In the genomic region with DNA sequence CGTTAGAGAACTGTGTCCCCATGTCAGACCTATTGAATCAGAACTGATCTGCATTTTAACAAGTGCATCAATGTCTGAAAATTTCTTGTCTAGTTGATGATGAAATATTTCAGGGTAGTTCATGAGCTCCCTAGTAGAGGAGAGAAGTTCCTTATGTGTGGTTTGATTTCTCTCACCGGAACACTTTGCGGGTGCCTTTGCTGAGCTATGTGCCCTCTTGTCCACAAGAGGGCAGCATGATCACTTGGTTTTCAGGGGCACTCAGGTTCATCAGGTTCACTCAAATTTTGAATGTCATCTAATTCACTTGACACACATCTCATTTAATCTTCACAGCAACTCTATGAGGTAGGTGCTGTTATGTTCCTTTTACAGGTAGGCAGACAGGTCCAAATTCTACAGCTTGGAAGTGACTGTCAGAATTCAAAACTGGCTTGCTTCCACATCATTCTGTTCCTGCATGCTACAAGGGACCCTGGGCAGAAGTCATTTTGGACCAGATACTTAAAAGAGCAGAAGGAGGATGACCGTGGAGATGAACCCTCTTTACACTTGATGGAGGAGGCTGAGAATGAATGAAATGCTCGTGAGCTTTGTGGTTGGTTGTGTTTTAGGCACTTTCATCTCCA, we compare ENCODE assay signal across 8 cellular contexts. TPM values are rescaled to one million over a fixed set of nuclear protein-coding genes. Genes with fewer than 3 reads are reported as not detected.
A peak's percentile ranks its signal among the peaks of the same experiment; 100 is the strongest.
DNase-seq lines count a peak whose midpoint lies in the region; ATAC-seq and TF ChIP-seq lines count a peak whose summit lies in the region.

No MANE protein-coding gene starts in this region.

- no peaks in the 10 kb centered on the region for H3K4me1 ChIP-seq in HCT116 (ENCODE audit: control insufficient read depth in 1 of 2, insufficient read depth in 2 of 2, low read length in 2 of 2)
- peaks cover 0 to 6% of the 10 kb centered on the region in 2 donors for H3K4me1 ChIP-seq in naive thymus-derived CD4-positive, alpha-beta T cell (ENCODE audit: control insufficient read depth in 2 of 2, insufficient read depth in 2 of 2, low read length in 2 of 2)
- peaks cover 7% of the 10 kb centered on the region for H3K4me1 ChIP-seq in testis

- DNase-seq in CD1c-positive myeloid dendritic cell (ENCODE audit: extremely low spot score) (peak; percentile 74), HCT116 (ENCODE audit: low read depth, low spot score) (peak; percentile 29), NCI-H82 treated with DMSO at 0.1 percent for 48 hours (lab: John Stamatoyannopoulos, UW; ENCODE audit: unreplicated experiment) (peak; percentile 1), testis (peak; percentile 61)
- DNase-seq in activated CD8-positive, alpha-beta memory T cell treated with anti-CD3 and anti-CD28 coated beads, Interleukin-2, amount 50 U/mL, for 1 hour (ENCODE audit: extremely low read depth): peak; percentile 14
- peak in 8 of 9 donors; percentile 21 to 72 (median 62) for DNase-seq in naive thymus-derived CD4-positive, alpha-beta T cell

- H3K27ac Mint-ChIP-seq in naive thymus-derived CD4-positive, alpha-beta T cell: peak overlapping the region in 5 of 9 donors; percentile 4 to 68 (median 12)

- H3K4me2 ChIP-seq in HCT116 (ENCODE audit: low read length): no peak overlapping the region

- peak; percentile 83 to 97 (median 93) for TF ChIP-seq CTCF in HCT116 (IDR thresholded peaks at IDR 0.05 in 2 of 3, conservative IDR thresholded peaks at IDR 0.05 in 1 of 3; ENCODE audit: borderline replicate concordance in 1 of 3, insufficient read depth in 1 of 3, low read depth in 2 of 3, low read length in 2 of 3)
- TF ChIP-seq CTCF in testis (IDR thresholded peaks at IDR 0.05): peak; percentile 65 to 93 (median 87)

- TF ChIP-seq POLR2A in HCT116 (IDR thresholded peaks at IDR 0.05; ENCODE audit: borderline replicate concordance, extremely low read depth, insufficient read depth, insufficient read length) (no peak), testis (IDR thresholded peaks at IDR 0.05) (no peak)

- H3K36me3 ChIP-seq in HCT116 (ENCODE audit: control insufficient read depth in 1 of 2, insufficient read depth in 2 of 2, low read length in 2 of 2): peaks cover 4 to 21% of the 10 kb centered on the region in 2 experiments
- peaks cover 0 to 37% (median 0%) of the 10 kb centered on the region in 3 experiments for H3K36me3 ChIP-seq in naive thymus-derived CD4-positive, alpha-beta T cell (ENCODE audit: control insufficient read depth in 2 of 3, insufficient read depth in 3 of 3, low read length in 3 of 3)
- no peaks in the 10 kb centered on the region for H3K36me3 ChIP-seq in testis (ENCODE audit: low read depth, missing control alignments)

- no peak overlapping the region for H2AFZ ChIP-seq in HCT116 (ENCODE audit: low read depth, low read length, poor library complexity, severe bottlenecking)

- no TSS peak for BruUV-seq in HCT116 (replicated peaks; lab: Mats Ljungman, UMichigan)

- TF ChIP-seq RAD21 in HCT116 (IDR thresholded peaks at IDR 0.05; ENCODE audit: low read depth): peak; percentile 87

- peaks cover 0 to 24% (median 4%) of the 10 kb centered on the region in 5 donors for H3K36me3 Mint-ChIP-seq in naive thymus-derived CD4-positive, alpha-beta T cell

- H3K9me3 Mint-ChIP-seq in naive thymus-derived CD4-positive, alpha-beta T cell: no peaks in the 10 kb centered on the region

- H3K27ac ChIP-seq in HCT116 (ENCODE audit: low read depth, low read length) (no peak overlapping the region), testis (no peak overlapping the region)
- H3K27ac ChIP-seq in naive thymus-derived CD4-positive, alpha-beta T cell (ENCODE audit: low read depth, low read length): no peak overlapping the region

- CTCF ChIA-PET in HCT116 (lab: Charles Lee): interaction anchor here (0.6 to 4.6 kb wide), 26 partner anchors 10 to 484 kb away, joined by 3 to 120 read pairs (median 4); partner anchors contain the start of genes PGM2L1 and POLD3
- CTCF ChIA-PET in naive thymus-derived CD4-positive, alpha-beta T cell (lab: Charles Lee): interaction anchor here (0.6 to 3.5 kb wide), 17 partner anchors 9 to 432 kb away, joined by 3 to 30 read pairs (median 6); partner anchors contain the start of genes C2CD3 and PPME1

- H4K20me1 ChIP-seq in HCT116 (ENCODE audit: insufficient read depth): no peaks in the 10 kb centered on the region

- H3K4me3 ChIP-seq in HCT116 (replicated peaks in 1 of 2; ENCODE audit: low read depth in 1 of 2, low read length in 2 of 2): no peak overlapping the region
- no peak overlapping the region for H3K4me3 ChIP-seq in naive thymus-derived CD4-positive, alpha-beta T cell (ENCODE audit: low read length)
- no peak overlapping the region for H3K4me3 ChIP-seq in testis

- no peak overlapping the region for H3K9ac ChIP-seq in HCT116 (ENCODE audit: low read length)

- POLR2A ChIA-PET in HCT116 (lab: Charles Lee): no interaction called here
- POLR2A ChIA-PET in naive thymus-derived CD4-positive, alpha-beta T cell (lab: Charles Lee): interaction anchor here (1.0 kb wide), 1 partner anchor 84 kb away, joined by 7 read pairs; the partner anchor contains the start of genes C2CD3 and PPME1

- H3K9me3 ChIP-seq in HCT116 (ENCODE audit: control insufficient read depth in 1 of 2, insufficient read depth in 1 of 2, low read depth in 1 of 2, low read length in 2 of 2) (0 out of 4 replicates have a peak, but pooled peaks cover 0 to 2% of the 10 kb centered on the region in 2 experiments), testis (no peaks in the 10 kb centered on the region)
- no peaks in the 10 kb centered on the region for H3K9me3 ChIP-seq in naive thymus-derived CD4-positive, alpha-beta T cell (ENCODE audit: control insufficient read depth in 2 of 3, low read length in 3 of 3)

- WGBS in testis, 2 donors: 43 to 53% methylated on average over 5 of the region's 5 CpGs

- no peaks in the 10 kb centered on the region for H3K79me2 ChIP-seq in HCT116 (ENCODE audit: insufficient read depth, low read length)

- RAD21 ChIA-PET in HCT116 (lab: Charles Lee; ENCODE audit: low non-redundant PET in 1 of 2, low total read pairs in 2 of 2, uncharacterized antibody in 2 of 2, unreplicated experiment in 2 of 2): interaction anchor here (1.0 to 2.1 kb wide), 5 partner anchors 192 to 315 kb away, joined by 4 to 17 read pairs (median 4); no protein-coding TSS in a partner anchor

- ATAC-seq in HCT116 (peak; percentile 77), esophagus mucosa (peak; percentile 52), HG02884 (IDR thresholded peaks at IDR 0.05; ENCODE audit: unreplicated experiment) (no peak)
- ATAC-seq in naive thymus-derived CD4-positive, alpha-beta T cell: peak; percentile 90

- H3K9me2 ChIP-seq in HCT116 (ENCODE audit: insufficient read depth): no peaks in the 10 kb centered on the region

- peaks cover 0 to 12% (median 5%) of the 10 kb centered on the region in 7 donors for H3K4me1 Mint-ChIP-seq in naive thymus-derived CD4-positive, alpha-beta T cell

- no peaks in the 10 kb centered on the region for H3K27me3 Mint-ChIP-seq in naive thymus-derived CD4-positive, alpha-beta T cell

- H3K27me3 ChIP-seq in HCT116 (ENCODE audit: insufficient read depth, low read length) (no peaks in the 10 kb centered on the region), testis (no peaks in the 10 kb centered on the region)
- no peaks in the 10 kb centered on the region for H3K27me3 ChIP-seq in naive thymus-derived CD4-positive, alpha-beta T cell (ENCODE audit: control insufficient read depth in 2 of 2, insufficient read depth in 2 of 2, low read length in 2 of 2)

- no peak overlapping the region for H3K4me3 Mint-ChIP-seq in naive thymus-derived CD4-positive, alpha-beta T cell

- intact Hi-C loops in HCT116 (cut with micrococcal nuclease): loop anchor here (1.0 to 5.0 kb wide), 3 partner anchors 193 to 314 kb away; no protein-coding TSS in a partner anchor
- intact Hi-C loops in naive thymus-derived CD4-positive, alpha-beta T cell (cut with micrococcal nuclease): loop anchor here (1.0 to 5.0 kb wide), 6 partner anchors 24 to 291 kb away; partner anchors contain the start of gene PGM2L1 (in 1 of the 2)
- intact Hi-C loops in testis (cut with DNase I; ENCODE audit: low total_unique reads): loop anchor here (10.0 kb wide), 1 partner anchor 189 kb away; no protein-coding TSS in a partner anchor

TF ChIP-seq in HCT116, 20 proteins besides CTCF, POLR2A, EP300 and RAD21 (continues in another document):
- TF ChIP-seq POLR2AphosphoS5 (IDR thresholded peaks at IDR 0.05; ENCODE audit: low read depth, low read length): no peak
- TF ChIP-seq ZBTB33 (IDR thresholded peaks at IDR 0.05; ENCODE audit: extremely low read depth, insufficient replicate concordance, low read length): no peak
- no peak for TF ChIP-seq TCF7L2 (IDR thresholded peaks at IDR 0.05; ENCODE audit: borderline replicate concordance, extremely low read depth, insufficient read depth, insufficient read length)
- TF ChIP-seq FOSL1 (IDR thresholded peaks at IDR 0.05; ENCODE audit: low read depth): no peak
- TF ChIP-seq ZNF274 (IDR thresholded peaks at IDR 0.05; ENCODE audit: low read depth, low read length): no peak
- TF ChIP-seq, protein P1, sequence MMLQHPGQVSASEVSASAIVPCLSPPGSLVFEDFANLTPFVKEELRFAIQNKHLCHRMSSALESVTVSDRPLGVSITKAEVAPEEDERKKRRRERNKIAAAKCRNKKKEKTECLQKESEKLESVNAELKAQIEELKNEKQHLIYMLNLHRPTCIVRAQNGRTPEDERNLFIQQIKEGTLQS (IDR thresholded peaks at IDR 0.05): no peak
- TF ChIP-seq EZH2 (IDR thresholded peaks at IDR 0.05): no peak
- TF ChIP-seq YY1 (IDR thresholded peaks at IDR 0.05; ENCODE audit: extremely low read depth, insufficient replicate concordance, low read depth, low read length): no peak
- no peak for TF ChIP-seq ZFX (IDR thresholded peaks at IDR 0.05)
- no peak for TF ChIP-seq CEBPB (IDR thresholded peaks at IDR 0.05; ENCODE audit: low read depth)

RNA-seq across cellular contexts. Expression of gene P4HA3, which starts 55.6 kb away (rescaled TPM):
- total RNA-seq in HCT116 (2021; ENCODE audit: unreplicated experiment) (0.91 TPM), esophagus mucosa (0.20 TPM), testis (1 to 10 TPM; 4.8 to 4.9 TPM)
- polyA plus RNA-seq in HCT116 (2012): 0.45 and 0.77 TPM in 2 replicates
- not detected for total RNA-seq in naive thymus-derived CD4-positive, alpha-beta T cell
- not detected for polyA plus RNA-seq in naive thymus-derived CD4-positive, alpha-beta T cell
- polyA plus RNA-seq in testis (ENCODE audit: insufficient read depth, low read depth, low replicate concordance): 8.1 TPM

Comparison
In these comparisons a context has a peak if more than half of its experiments do, and no peak if none do; other contexts are left out.
1. DNase-seq: peak in every context shown above with its lines; median percentile 74 in CD1c-positive myeloid dendritic cell; 62 in naive thymus-derived CD4-positive, alpha-beta T cell; 61 in testis; 29 in HCT116; 14 in activated CD8-positive, alpha-beta memory T cell treated with anti-CD3 and anti-CD28 coated beads, Interleukin-2, amount 50 U/mL, for 1 hour; 1 in NCI-H82 treated with DMSO at 0.1 percent for 48 hours.